ENCODE assay signal across 1 cellular context in the genomic region with DNA sequence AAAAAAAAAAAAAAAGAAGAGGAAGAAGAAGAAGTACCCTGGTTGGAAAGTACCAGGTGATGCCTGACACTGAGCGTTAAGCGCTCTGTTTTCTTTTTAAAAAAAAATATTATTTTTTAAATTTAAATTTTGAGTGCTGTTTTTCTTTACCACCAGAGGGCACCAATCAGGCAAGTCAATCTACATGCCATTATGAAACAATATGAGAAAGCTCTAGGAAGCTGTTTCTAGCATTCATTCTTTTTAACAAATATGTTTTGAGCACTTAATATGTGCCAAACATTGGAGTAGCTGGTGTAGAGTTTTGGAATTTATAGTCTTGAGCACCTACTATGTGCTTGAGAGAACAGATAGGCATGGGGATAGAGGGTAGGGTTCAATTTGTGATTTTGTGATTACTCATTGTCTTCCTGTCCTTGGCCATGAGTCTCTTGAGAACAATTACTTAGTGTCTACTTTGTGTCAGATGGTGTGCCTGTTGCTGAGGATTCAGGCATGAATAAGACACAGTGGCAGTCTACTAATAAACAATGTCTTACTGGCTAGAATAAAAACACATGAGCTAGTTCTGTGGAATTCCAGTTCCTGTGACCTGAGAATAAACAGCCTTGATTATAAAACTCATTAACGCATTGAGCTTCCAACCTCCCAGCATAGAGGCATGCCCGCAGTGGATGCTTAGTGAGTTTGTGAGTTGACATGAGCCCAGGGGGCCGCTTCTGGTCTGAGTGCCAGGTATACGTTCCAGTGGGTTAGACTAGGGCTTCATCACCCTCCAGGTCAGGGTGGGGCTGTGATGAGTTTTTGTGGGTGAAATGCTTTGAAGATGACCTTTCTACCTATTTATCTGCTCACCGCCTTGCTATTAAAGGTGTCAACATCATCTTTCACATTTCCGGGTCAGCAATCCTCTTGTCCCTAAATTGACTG.
TF ChIP-seq lines count a peak whose summit lies in the region.

No MANE protein-coding gene starts in this region.

TF ChIP-seq in H1, 55 proteins besides CTCF, POLR2A, EP300 and RAD21:
- TF ChIP-seq SIX5 (IDR thresholded peaks at IDR 0.05; ENCODE audit: low read depth, low read length) (no peak), HDAC6 (IDR thresholded peaks at IDR 0.05; ENCODE audit: low read depth, low read length) (no peak), NRF1 (IDR thresholded peaks at IDR 0.05; ENCODE audit: low read depth, low read length) (no peak)
